In genomic region chr15:66763186-66764066, GRCh38 we compare ENCODE assay signal across 9 cellular contexts.
A peak's percentile ranks its signal among the peaks of the same experiment; 100 is the strongest.
DNase-seq lines count a peak whose midpoint lies in the region; ATAC-seq and TF ChIP-seq lines count a peak whose summit lies in the region.
"Had no signal": no experiment of that assay in that cellular context is flagged by ENCODE, and none has a peak within 500 bp of the region (broad histone marks: within the 10 kb centered on the region; RNA-seq: fewer than 3 reads in every experiment).

No MANE protein-coding gene starts in this region.

- no peak for TF ChIP-seq POLR2A in heart left ventricle (IDR thresholded peaks at IDR 0.05)

- H3K27ac ChIP-seq in BLaER1 treated with 17β-estradiol and CSF1 and Interleukin-3, amounts not matched to agents 10 nM and 100 nM: peak overlapping the region in 5 of 11 experiments; percentile 5 to 19 (median 11); a peak in 3 of 22 replicates
- peak overlapping the region; percentile 49 for H3K27ac ChIP-seq in RWPE1
- H3K27ac ChIP-seq in heart left ventricle: peak overlapping the region; percentile 61 to 96 (median 84)

- H3K9ac ChIP-seq in BLaER1 treated with 17β-estradiol and CSF1 and Interleukin-3, amounts not matched to agents 10 nM and 100 nM: peak overlapping the region in 5 of 11 experiments; percentile 11 to 40 (median 32); a peak in 5 of 22 replicates

- CTCF ChIA-PET in RWPE1 (lab: Yijun Ruan, JAX): interaction anchor here (0.6 to 0.7 kb wide), 2 partner anchors 54 to 1518 kb away, joined by 4 to 5 read pairs; no protein-coding TSS in a partner anchor

- TF ChIP-seq CTCF in RWPE1 (conservative IDR thresholded peaks at IDR 0.05; ENCODE audit: low read depth) (no peak), heart left ventricle (IDR thresholded peaks at IDR 0.05) (no peak)

- 16 to 25% (median 18%) methylated on average over 14 to 23 of the region's 23 CpGs for WGBS in heart left ventricle, 4 donors

- H3K4me2 ChIP-seq in BLaER1 treated with 17β-estradiol and CSF1 and Interleukin-3, amounts not matched to agents 10 nM and 100 nM: peak overlapping the region; percentile 69 to 94 (median 86)

- ATAC-seq in heart left ventricle: peak; percentile 87 to 92 (median 90)
- no peak for ATAC-seq in HG02571 (IDR thresholded peaks at IDR 0.05; ENCODE audit: unreplicated experiment)

- H3K27me3 ChIP-seq in BLaER1 treated with 17β-estradiol and CSF1 and Interleukin-3, amounts not matched to agents 10 nM and 100 nM: peaks cover 0 to 8% (median 0%) of the 10 kb centered on the region in 11 experiments; a peak in 2 of 22 replicates
- H3K27me3 ChIP-seq in heart left ventricle: peaks cover 0 to 5% (median 0%) of the 10 kb centered on the region in 9 donors

- H3K36me3 ChIP-seq in BLaER1 treated with 17β-estradiol and CSF1 and Interleukin-3, amounts not matched to agents 10 nM and 100 nM: peaks cover 0 to 5% (median 0%) of the 10 kb centered on the region in 11 experiments; a peak in 1 of 22 replicates
- no peaks in the 10 kb centered on the region for H3K36me3 ChIP-seq in heart left ventricle

- DNase-seq in RWPE1 (ENCODE audit: low spot score) (no peak), heart left ventricle (peak; percentile 91 to 98 (median 94)), putamen (ENCODE audit: low spot score) (peak; percentile 15), NCI-H146 (lab: John Stamatoyannopoulos, UW) (no peak), AML-193 (lab: John Stamatoyannopoulos, UW) (no peak)
- no peak for DNase-seq in stimulated activated CD4-positive, alpha-beta T cell treated with anti-CD3 and anti-CD28 coated beads, Interleukin-15, amount 100 ng/mL, for 24 hours
- DNase-seq: SHP77 had no signal

- peak overlapping the region in 1 of 10 experiments; percentile 8; a peak in 3 of 20 replicates for H3K4me3 ChIP-seq in BLaER1 treated with 17β-estradiol and CSF1 and Interleukin-3, amounts not matched to agents 10 nM and 100 nM
- peak overlapping the region in 1 of 12 donors; percentile 7 for H3K4me3 ChIP-seq in heart left ventricle

- H3K4me1 ChIP-seq in BLaER1 treated with 17β-estradiol and CSF1 and Interleukin-3, amounts not matched to agents 10 nM and 100 nM: peaks cover 58 to 67% (median 64%) of the 10 kb centered on the region in 10 experiments
- peaks cover 13 to 96% (median 69%) of the 10 kb centered on the region in 12 donors for H3K4me1 ChIP-seq in heart left ventricle

- H3K9me3 ChIP-seq in BLaER1 treated with 17β-estradiol and CSF1 and Interleukin-3, amounts not matched to agents 10 nM and 100 nM (replicated peaks in 1 of 11): no peaks in the 10 kb centered on the region
- no peaks in the 10 kb centered on the region for H3K9me3 ChIP-seq in heart left ventricle

- POLR2A ChIA-PET in RWPE1 (lab: Yijun Ruan, JAX; ENCODE audit: low non-redundant PET): interaction anchor here (0.6 kb wide), 1 partner anchor 1494 kb away, joined by 13 read pairs; no protein-coding TSS in a partner anchor

- intact Hi-C loops in heart left ventricle (cut with DNase I): loop anchor here in 5 of 10 donors (2.0 to 5.0 kb wide), 3 partner anchors 56 to 61 kb away; partner anchors contain the start of gene SMAD6 (in 3 of the 5)

- peaks cover 0 to 100% (median 0%) of the 10 kb centered on the region in 11 experiments; a peak in 9 of 22 replicates for H4K20me1 ChIP-seq in BLaER1 treated with 17β-estradiol and CSF1 and Interleukin-3, amounts not matched to agents 10 nM and 100 nM

Comparison
In these comparisons a context has a peak if more than half of its experiments do, and no peak if none do; other contexts are left out.
1. DNase-seq: peak in heart left ventricle (5 of 5) and putamen (single experiment); none in RWPE1 (single experiment), stimulated activated CD4-positive, alpha-beta T cell treated with anti-CD3 and anti-CD28 coated beads, Interleukin-15, amount 100 ng/mL, for 24 hours (single experiment), NCI-H146 (single experiment) and AML-193 (0 of 2).